ENCODE assay signal across 10 cellular contexts in genomic region chr13:50908371-50908770, GRCh38. TPM values are rescaled to one million over a fixed set of nuclear protein-coding genes. Genes with fewer than 3 reads are reported as not detected.
DNase-seq lines count a peak whose midpoint lies in the region; ATAC-seq and TF ChIP-seq lines count a peak whose summit lies in the region.
"Had no signal": no experiment of that assay in that cellular context is flagged by ENCODE, and none has a peak within 500 bp of the region (broad histone marks: within the 10 kb centered on the region; RNA-seq: fewer than 3 reads in every experiment).

No MANE protein-coding gene starts in this region.

- no peaks in the 10 kb centered on the region for H3K9me3 Mint-ChIP-seq in T-helper 2 cell treated with Interferon-gamma antibody and Interleukin-4, amounts not matched to agents 5 μg/mL and 100 μg/mL, for 36 hours
- H3K9me3 Mint-ChIP-seq in naive B cell: no peaks in the 10 kb centered on the region

- peak overlapping the region; percentile 55 for H3K27ac Mint-ChIP-seq in T-helper 2 cell treated with Interferon-gamma antibody and Interleukin-4, amounts not matched to agents 5 μg/mL and 100 μg/mL, for 36 hours
- peak overlapping the region in 4 of 6 donors; percentile 71 to 97 (median 94) for H3K27ac Mint-ChIP-seq in naive B cell

- in situ Hi-C loops in G401 (cut with HindIII; ENCODE audit: low sequenced_read_pairs): no loop called here

- H3K36me3 Mint-ChIP-seq in T-helper 2 cell treated with Interferon-gamma antibody and Interleukin-4, amounts not matched to agents 5 μg/mL and 100 μg/mL, for 36 hours (ENCODE audit: low read depth): peaks cover 13% of the 10 kb centered on the region
- no peaks in the 10 kb centered on the region for H3K36me3 Mint-ChIP-seq in naive B cell

- ATAC-seq in naive B cell (ENCODE audit: low read depth in 2 of 2) (no peak), omental fat pad (ENCODE audit: low FRiP score) (no peak)
- ATAC-seq: left colon had no signal

- DNase-seq in T-helper 2 cell treated with Interferon-gamma antibody and Interleukin-4, amounts not matched to agents 5 μg/mL and 100 μg/mL, for 36 hours (ENCODE audit: low spot score): no peak
- no peak for DNase-seq in T-helper 2 cell
- DNase-seq in G401 (ENCODE audit: low spot score): peak; percentile 5
- DNase-seq in naive B cell: no peak
- no peak for DNase-seq in NCI-H2196 (lab: John Stamatoyannopoulos, UW; ENCODE audit: unreplicated experiment)
- DNase-seq in omental fat pad (ENCODE audit: low spot score): no peak
- no peak for DNase-seq in iPS-NIHi11 (ENCODE audit: low spot score)
- DNase-seq: NCI-H2081 treated with DMSO at 0.1 percent for 48 hours had no signal

- peak overlapping the region; percentile 35 for H3K4me3 Mint-ChIP-seq in T-helper 2 cell treated with Interferon-gamma antibody and Interleukin-4, amounts not matched to agents 5 μg/mL and 100 μg/mL, for 36 hours
- H3K4me3 Mint-ChIP-seq in naive B cell: peak overlapping the region in 7 of 8 donors; percentile 52 to 97 (median 94)

- no peaks in the 10 kb centered on the region for H3K27me3 Mint-ChIP-seq in T-helper 2 cell treated with Interferon-gamma antibody and Interleukin-4, amounts not matched to agents 5 μg/mL and 100 μg/mL, for 36 hours (ENCODE audit: low read depth)
- no peaks in the 10 kb centered on the region for H3K27me3 Mint-ChIP-seq in naive B cell

- TF ChIP-seq CTCF in VCaP (conservative IDR thresholded peaks at IDR 0.05) (no peak), omental fat pad (IDR thresholded peaks at IDR 0.05) (no peak)

- peak overlapping the region; percentile 90; the same call in 1 of the 2 replicates for H3K27ac ChIP-seq in VCaP

- peaks cover 30% of the 10 kb centered on the region for H3K4me1 Mint-ChIP-seq in T-helper 2 cell treated with Interferon-gamma antibody and Interleukin-4, amounts not matched to agents 5 μg/mL and 100 μg/mL, for 36 hours (ENCODE audit: low read depth)
- H3K4me1 Mint-ChIP-seq in naive B cell: peaks cover 29 to 41% (median 30%) of the 10 kb centered on the region in 3 donors

RNA-seq across cellular contexts. Expression of gene RNASEH2B, which starts 1.2 kb away (rescaled TPM):
- 41.6 and 68.9 TPM in 2 replicates for total RNA-seq in G401 (2014; rRNA removed; shearing (Covaris generic))
- 100 to 1,000 TPM; 169 to 257 (median 216) TPM for polyA plus RNA-seq in naive B cell (ENCODE audit: low read depth in 6 of 6)
- 10 to 100 TPM; 25.2 to 50.3 (median 33.2) TPM for total RNA-seq in omental fat pad
